7 cellular contexts compared by ENCODE assay signal in the genomic region with DNA sequence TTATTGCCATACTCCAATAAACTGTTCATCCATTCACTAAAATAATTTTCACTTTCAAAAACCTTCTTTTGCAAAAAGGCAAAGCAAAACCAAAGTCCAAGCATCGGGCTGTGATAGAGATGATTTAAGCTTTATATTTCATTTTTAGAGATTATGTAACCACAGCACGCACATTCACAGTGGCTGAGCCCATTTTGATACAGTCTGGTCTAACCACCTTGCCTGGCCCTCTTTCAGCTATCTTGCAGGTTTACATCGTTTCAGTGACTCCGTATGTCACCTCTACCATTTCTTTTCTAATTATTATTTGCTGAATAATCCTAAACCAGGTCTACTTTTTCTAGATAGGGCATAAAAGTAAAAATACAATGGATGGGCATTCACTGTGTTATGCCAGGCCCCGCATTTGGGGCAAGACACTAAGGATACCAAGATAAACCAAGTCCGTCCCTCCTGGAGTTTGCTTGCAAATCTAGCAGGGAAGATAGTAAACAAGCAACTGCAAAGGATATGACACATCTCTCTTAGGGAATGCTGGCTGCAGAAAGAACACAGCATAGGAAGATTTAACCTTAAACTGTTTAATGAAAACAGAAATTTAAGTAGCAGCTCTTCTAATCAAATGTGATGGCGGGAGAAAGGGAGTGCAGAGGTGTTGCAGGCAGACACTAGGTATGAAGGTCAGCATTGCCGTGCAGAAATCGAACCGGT. TPM values are rescaled to one million over a fixed set of nuclear protein-coding genes. Genes with fewer than 3 reads are reported as not detected.
A peak's percentile ranks its signal among the peaks of the same experiment; 100 is the strongest.
DNase-seq lines count a peak whose midpoint lies in the region; ATAC-seq and TF ChIP-seq lines count a peak whose summit lies in the region.

No MANE protein-coding gene starts in this region.

- no peak for DNase-seq in activated B cell treated with CpG ODN at 0.5 μM for 24 hours
- peak; percentile 20 for DNase-seq in hepatic stellate cell (ENCODE audit: low spot score)
- no peak for DNase-seq in stimulated activated naive CD8-positive, alpha-beta T cell treated with anti-CD3 and anti-CD28 coated beads, Interleukin-15, amount 100 ng/mL, for 72 hours
- no peak for DNase-seq in HEK293T (ENCODE audit: extremely low spot score)

- H3K9me3 ChIP-seq in HEK293 (ENCODE audit: control insufficient read depth, insufficient read depth, low read depth, low read length): no peaks in the 10 kb centered on the region

- H3K36me3 ChIP-seq in HEK293 (ENCODE audit: control insufficient read depth in 2 of 2, insufficient read depth in 1 of 2, low read length in 2 of 2): peaks cover 0 to 6% of the 10 kb centered on the region in 2 experiments; a peak in 1 of 3 replicates

- H3K27ac ChIP-seq in HEK293 (ENCODE audit: extremely low read depth, low read depth, low read length): peak overlapping the region; percentile 85; the same call in 1 of the 2 replicates

- POLR2A ChIA-PET in HEK293 (lab: Yijun Ruan, JAX) (interaction anchor here (2.0 to 2.8 kb wide), 2 partner anchors 86 to 110 kb away, joined by 6 to 21 read pairs; a partner anchor contains a TSS), activated B cell treated with CpG ODN at 0.5 μM for 24 hours (lab: Charles Lee) (interaction anchor here (2.0 to 3.2 kb wide), 4 partner anchors 111 to 383 kb away, joined by 8 to 26 read pairs (median 16); no protein-coding TSS in a partner anchor), HEK293T (lab: Yijun Ruan, JAX) (interaction anchor here (1.0 to 3.8 kb wide), 7 partner anchors 9 to 172 kb away, joined by 3 to 13 read pairs (median 7); a partner anchor contains a TSS)

- TF ChIP-seq CTCF in HEK293 (tag by site-specific recombination; IDR thresholded peaks at IDR 0.05): no peak
- TF ChIP-seq CTCF in activated B cell treated with CpG ODN at 0.5 μM for 24 hours (IDR thresholded peaks at IDR 0.05): no peak

- CTCF ChIA-PET in HEK293 (lab: Yijun Ruan, JAX) (interaction anchor here (0.6 kb wide), 1 partner anchor 1603 kb away, joined by 3 read pairs; no protein-coding TSS in a partner anchor), activated B cell treated with CpG ODN at 0.5 μM for 24 hours (lab: Charles Lee) (interaction anchor here (2.3 kb wide), 1 partner anchor 383 kb away, joined by 13 read pairs; no protein-coding TSS in a partner anchor), HEK293T (lab: Yijun Ruan, JAX) (no interaction called here)

- no peaks in the 10 kb centered on the region for H3K9me3 Mint-ChIP-seq in activated B cell treated with CpG ODN at 0.5 μM for 24 hours
- H3K9me3 Mint-ChIP-seq in stimulated activated naive CD8-positive, alpha-beta T cell treated with anti-CD3 and anti-CD28 coated beads, Interleukin-15, amount 100 ng/mL, for 72 hours: no peaks in the 10 kb centered on the region

- H3K4me3 ChIP-seq in HEK293 (ENCODE audit: low read depth, low read length): peak overlapping the region; percentile 82

- H3K4me1 ChIP-seq in HEK293 (ENCODE audit: control insufficient read depth, insufficient read depth, low read length): peaks cover 24% of the 10 kb centered on the region

- H3K4me1 Mint-ChIP-seq in activated B cell treated with CpG ODN at 0.5 μM for 24 hours: peaks cover 47% of the 10 kb centered on the region
- H3K4me1 Mint-ChIP-seq in stimulated activated naive CD8-positive, alpha-beta T cell treated with anti-CD3 and anti-CD28 coated beads, Interleukin-15, amount 100 ng/mL, for 72 hours: peaks cover 61% of the 10 kb centered on the region

- peak overlapping the region; percentile 88 for H3K27ac Mint-ChIP-seq in activated B cell treated with CpG ODN at 0.5 μM for 24 hours
- H3K27ac Mint-ChIP-seq in stimulated activated naive CD8-positive, alpha-beta T cell treated with anti-CD3 and anti-CD28 coated beads, Interleukin-15, amount 100 ng/mL, for 72 hours: peak overlapping the region; percentile 87 to 98

- intact Hi-C loops in activated B cell treated with CpG ODN at 0.5 μM for 24 hours (cut with micrococcal nuclease): loop anchor here (2.0 to 10.0 kb wide), 10 partner anchors 177 to 1205 kb away; a partner anchor contains a TSS

- ATAC-seq in activated B cell treated with CpG ODN at 0.5 μM for 24 hours (ENCODE audit: low read depth) (no peak), GM19395 (IDR thresholded peaks at IDR 0.05; ENCODE audit: unreplicated experiment) (no peak), HG02759 (IDR thresholded peaks at IDR 0.05; ENCODE audit: unreplicated experiment) (no peak)
- ATAC-seq in stimulated activated naive CD8-positive, alpha-beta T cell treated with anti-CD3 and anti-CD28 coated beads, Interleukin-15, amount 100 ng/mL, for 72 hours: no peak

- H3K36me3 Mint-ChIP-seq in activated B cell treated with CpG ODN at 0.5 μM for 24 hours (ENCODE audit: low read depth): peaks cover 32% of the 10 kb centered on the region

- H3K4me3 Mint-ChIP-seq in activated B cell treated with CpG ODN at 0.5 μM for 24 hours: peak overlapping the region; percentile 93
- peak overlapping the region; percentile 91 to 92 for H3K4me3 Mint-ChIP-seq in stimulated activated naive CD8-positive, alpha-beta T cell treated with anti-CD3 and anti-CD28 coated beads, Interleukin-15, amount 100 ng/mL, for 72 hours

- no peaks in the 10 kb centered on the region for H3K27me3 Mint-ChIP-seq in activated B cell treated with CpG ODN at 0.5 μM for 24 hours
- no peaks in the 10 kb centered on the region for H3K27me3 Mint-ChIP-seq in stimulated activated naive CD8-positive, alpha-beta T cell treated with anti-CD3 and anti-CD28 coated beads, Interleukin-15, amount 100 ng/mL, for 72 hours

TF ChIP-seq in HEK293, 187 proteins besides CTCF, POLR2A, EP300 and RAD21:
- TF ChIP-seq, protein P1, sequence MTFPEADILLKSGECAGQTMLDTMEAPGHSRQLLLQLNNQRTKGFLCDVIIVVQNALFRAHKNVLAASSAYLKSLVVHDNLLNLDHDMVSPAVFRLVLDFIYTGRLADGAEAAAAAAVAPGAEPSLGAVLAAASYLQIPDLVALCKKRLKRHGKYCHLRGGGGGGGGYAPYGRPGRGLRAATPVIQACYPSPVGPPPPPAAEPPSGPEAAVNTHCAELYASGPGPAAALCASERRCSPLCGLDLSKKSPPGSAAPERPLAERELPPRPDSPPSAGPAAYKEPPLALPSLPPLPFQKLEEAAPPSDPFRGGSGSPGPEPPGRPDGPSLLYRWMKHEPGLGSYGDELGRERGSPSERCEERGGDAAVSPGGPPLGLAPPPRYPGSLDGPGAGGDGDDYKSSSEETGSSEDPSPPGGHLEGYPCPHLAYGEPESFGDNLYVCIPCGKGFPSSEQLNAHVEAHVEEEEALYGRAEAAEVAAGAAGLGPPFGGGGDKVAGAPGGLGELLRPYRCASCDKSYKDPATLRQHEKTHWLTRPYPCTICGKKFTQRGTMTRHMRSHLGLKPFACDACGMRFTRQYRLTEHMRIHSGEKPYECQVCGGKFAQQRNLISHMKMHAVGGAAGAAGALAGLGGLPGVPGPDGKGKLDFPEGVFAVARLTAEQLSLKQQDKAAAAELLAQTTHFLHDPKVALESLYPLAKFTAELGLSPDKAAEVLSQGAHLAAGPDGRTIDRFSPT (tag by site-specific recombination; IDR thresholded peaks at IDR 0.05): no peak
- TF ChIP-seq ZFP41 (tag by site-specific recombination; IDR thresholded peaks at IDR 0.05; ENCODE audit: borderline replicate concordance) (no peak), ZNF24 (tag by site-specific recombination; IDR thresholded peaks at IDR 0.05) (no peak), TRIM28 (IDR thresholded peaks at IDR 0.05; ENCODE audit: borderline replicate concordance, low read length) (0 out of 2 replicates have a peak, but pooled peaks have one; percentile 22), MYNN (tag by site-specific recombination; IDR thresholded peaks at IDR 0.05; ENCODE audit: borderline replicate concordance) (no peak), ZXDB (tag by site-specific recombination; IDR thresholded peaks at IDR 0.05) (no peak), ZNF248 (tag by site-specific recombination; IDR thresholded peaks at IDR 0.05) (no peak), ZSCAN30 (tag by site-specific recombination; IDR thresholded peaks at IDR 0.05) (no peak)

TF ChIP-seq in HEK293T, 16 proteins besides CTCF, POLR2A, EP300 and RAD21:
- no peak for TF ChIP-seq TARDBP (IDR thresholded peaks at IDR 0.05)
- no peak for TF ChIP-seq L3MBTL2 (conservative IDR thresholded peaks at IDR 0.05)
- TF ChIP-seq FOXM1 (IDR thresholded peaks at IDR 0.05; ENCODE audit: borderline replicate concordance): no peak
- TF ChIP-seq, protein P2, sequence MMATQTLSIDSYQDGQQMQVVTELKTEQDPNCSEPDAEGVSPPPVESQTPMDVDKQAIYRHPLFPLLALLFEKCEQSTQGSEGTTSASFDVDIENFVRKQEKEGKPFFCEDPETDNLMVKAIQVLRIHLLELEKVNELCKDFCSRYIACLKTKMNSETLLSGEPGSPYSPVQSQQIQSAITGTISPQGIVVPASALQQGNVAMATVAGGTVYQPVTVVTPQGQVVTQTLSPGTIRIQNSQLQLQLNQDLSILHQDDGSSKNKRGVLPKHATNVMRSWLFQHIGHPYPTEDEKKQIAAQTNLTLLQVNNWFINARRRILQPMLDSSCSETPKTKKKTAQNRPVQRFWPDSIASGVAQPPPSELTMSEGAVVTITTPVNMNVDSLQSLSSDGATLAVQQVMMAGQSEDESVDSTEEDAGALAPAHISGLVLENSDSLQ (IDR thresholded peaks at IDR 0.05): no peak
- no peak for TF ChIP-seq SUZ12 (IDR thresholded peaks at IDR 0.05)
TF ChIP-seq in HEK293T: peak in this region for 0.

RNA-seq across cellular contexts. Expression of a gene that starts 1.7 kb away (rescaled TPM):
- total RNA-seq in activated B cell treated with CpG ODN at 0.5 μM for 24 hours: 24.0 and 24.9 TPM in 2 replicates

RNA-seq across cellular contexts. Expression of a gene that starts 2.0 kb away (rescaled TPM):
- total RNA-seq in activated B cell treated with CpG ODN at 0.5 μM for 24 hours: 9.1 and 11.6 TPM in 2 replicates
